ENCODE assay signal across 13 cellular contexts in the genomic region with DNA sequence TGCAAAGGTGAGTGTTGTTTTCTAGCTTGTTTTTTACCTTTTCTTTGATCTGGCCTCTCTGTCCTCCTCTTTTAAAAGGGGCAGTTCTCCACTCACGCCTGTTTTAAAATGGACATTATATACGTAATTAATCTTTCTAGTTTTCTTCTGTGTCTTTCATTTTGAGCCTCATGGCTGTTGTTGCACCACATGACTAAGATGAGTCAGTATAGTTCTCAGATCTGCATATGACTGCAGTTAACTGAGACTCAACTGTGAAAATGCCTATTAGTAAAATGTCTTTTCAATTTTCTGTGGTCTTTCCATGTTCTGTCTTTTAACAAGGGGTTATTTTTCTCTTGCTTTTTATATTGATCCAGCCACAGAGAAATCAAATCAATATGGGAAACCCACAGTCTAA.
A peak's percentile ranks its signal among the peaks of the same experiment; 100 is the strongest.
DNase-seq lines count a peak whose midpoint lies in the region; ATAC-seq lines count a peak whose summit lies in the region.
"Had no signal": no experiment of that assay in that cellular context is flagged by ENCODE, and none has a peak within 500 bp of the region (broad histone marks: within the 10 kb centered on the region; RNA-seq: fewer than 3 reads in every experiment).

No MANE protein-coding gene starts in this region.

- ATAC-seq in GM18520 (IDR thresholded peaks at IDR 0.05; ENCODE audit: unreplicated experiment) (peak; percentile 81), GM21619 (IDR thresholded peaks at IDR 0.05; ENCODE audit: unreplicated experiment) (peak; percentile 75), HG03354 (IDR thresholded peaks at IDR 0.05; ENCODE audit: poor library complexity, severe bottlenecking, unreplicated experiment) (peak; percentile 76)
- ATAC-seq: K562 had no signal

- DNase-seq in fibroblast of peridontal ligament (ENCODE audit: extremely low read depth) = peak; percentile 18
- DNase-seq in NCI-H2081 (lab: John Stamatoyannopoulos, UW) = no peak
- no peak for DNase-seq in MV-4-11 (lab: John Stamatoyannopoulos, UW)
- no peak for DNase-seq in NCI-H1930 (lab: John Stamatoyannopoulos, UW)
- no peak for DNase-seq in stimulated activated CD4-positive, alpha-beta T cell treated with anti-CD3 and anti-CD28 coated beads, Interleukin-15, amount 100 ng/mL, for 24 hours
- DNase-seq: activated CD8-positive, alpha-beta memory T cell treated with anti-CD3 and anti-CD28 coated beads, Interleukin-2, amount 50 U/mL, for 48 hours; central memory CD4-positive, alpha-beta T cell; NCI-H526 treated with DMSO at 0.1 percent for 48 hours; SW 1271 had no signal
